Comparison of ENCODE assay signal across 8 cellular contexts in the genomic region with DNA sequence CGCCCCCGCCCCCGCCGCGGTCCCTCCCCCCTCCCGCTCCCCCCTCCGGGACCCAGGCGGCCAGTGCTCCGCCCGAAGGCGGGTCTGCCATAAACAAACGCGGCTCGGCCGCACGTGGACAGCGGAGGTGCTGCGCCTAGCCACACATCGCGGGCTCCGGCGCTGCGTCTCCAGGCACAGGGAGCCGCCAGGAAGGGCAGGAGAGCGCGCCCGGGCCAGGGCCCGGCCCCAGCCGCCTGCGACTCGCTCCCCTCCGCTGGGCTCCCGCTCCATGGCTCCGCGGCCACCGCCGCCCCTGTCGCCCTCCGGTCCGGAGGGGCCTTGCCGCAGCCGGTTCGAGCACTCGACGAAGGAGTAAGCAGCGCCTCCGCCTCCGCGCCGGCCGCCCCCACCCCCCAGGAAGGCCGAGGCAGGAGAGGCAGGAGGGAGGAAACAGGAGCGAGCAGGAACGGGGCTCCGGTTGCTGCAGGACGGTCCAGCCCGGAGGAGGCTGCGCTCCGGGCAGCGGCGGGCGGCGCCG. TPM values are rescaled to one million over a fixed set of nuclear protein-coding genes. Genes with fewer than 3 reads are reported as not detected.
DNase-seq lines count a peak whose midpoint lies in the region; ATAC-seq, FAIRE-seq and TF ChIP-seq lines count a peak whose summit lies in the region.

A gene with protein sequence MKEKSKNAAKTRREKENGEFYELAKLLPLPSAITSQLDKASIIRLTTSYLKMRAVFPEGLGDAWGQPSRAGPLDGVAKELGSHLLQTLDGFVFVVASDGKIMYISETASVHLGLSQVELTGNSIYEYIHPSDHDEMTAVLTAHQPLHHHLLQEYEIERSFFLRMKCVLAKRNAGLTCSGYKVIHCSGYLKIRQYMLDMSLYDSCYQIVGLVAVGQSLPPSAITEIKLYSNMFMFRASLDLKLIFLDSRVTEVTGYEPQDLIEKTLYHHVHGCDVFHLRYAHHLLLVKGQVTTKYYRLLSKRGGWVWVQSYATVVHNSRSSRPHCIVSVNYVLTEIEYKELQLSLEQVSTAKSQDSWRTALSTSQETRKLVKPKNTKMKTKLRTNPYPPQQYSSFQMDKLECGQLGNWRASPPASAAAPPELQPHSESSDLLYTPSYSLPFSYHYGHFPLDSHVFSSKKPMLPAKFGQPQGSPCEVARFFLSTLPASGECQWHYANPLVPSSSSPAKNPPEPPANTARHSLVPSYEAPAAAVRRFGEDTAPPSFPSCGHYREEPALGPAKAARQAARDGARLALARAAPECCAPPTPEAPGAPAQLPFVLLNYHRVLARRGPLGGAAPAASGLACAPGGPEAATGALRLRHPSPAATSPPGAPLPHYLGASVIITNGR (plus strand): TSS at position 90 of the 520 bp plus-strand sequence. CDS start 632 bp downstream, outside the sequence.

- no peak for TF ChIP-seq POLR2A in GM12892 (IDR thresholded peaks at IDR 0.05; ENCODE audit: low read depth, low read length)

- TF ChIP-seq CTCF in coronary artery (IDR thresholded peaks at IDR 0.05): no peak
- TF ChIP-seq CTCF in nephron progenitor cell (IDR thresholded peaks at IDR 0.05): no peak

- H3K4me3 ChIP-seq in coronary artery: peak within 1 kb of the TSS; percentile 73

- H3K4me3 Mint-ChIP-seq in nephron progenitor cell: peak within 1 kb of the TSS; percentile 61

- H3K36me3 Mint-ChIP-seq in nephron progenitor cell (ENCODE audit: low read depth): no peaks in the 10 kb centered on the region

- ATAC-seq in HG02763 (IDR thresholded peaks at IDR 0.05; ENCODE audit: unreplicated experiment) (no peak), GM18858 (IDR thresholded peaks at IDR 0.05; ENCODE audit: unreplicated experiment) (no peak)

- H3K27ac Mint-ChIP-seq in nephron progenitor cell: no peak within 1 kb of the TSS

- FAIRE-seq in GM12892 (lab: Jason Lieb, UNC): no peak

- H3K27me3 Mint-ChIP-seq in nephron progenitor cell (ENCODE audit: low read depth, poor library complexity): peaks cover 99% of the 10 kb centered on the region

- no peaks in the 10 kb centered on the region for H3K9me3 Mint-ChIP-seq in nephron progenitor cell

- DNase-seq in GM12892 (ENCODE audit: insufficient read length) (peak; percentile 22), NCI-H2029 (lab: John Stamatoyannopoulos, UW) (peak; percentile 64), coronary artery (ENCODE audit: low spot score) (no peak), nephron progenitor cell (no peak), iPS-NIHi11 (ENCODE audit: low spot score) (no peak)
- no peak for DNase-seq in activated CD4-positive, alpha-beta T cell treated with anti-CD3 and anti-CD28 coated beads for 4 hours

- H3K4me1 Mint-ChIP-seq in nephron progenitor cell: peaks cover 27% of the 10 kb centered on the region

- no peak within 1 kb of the TSS for H3K27ac ChIP-seq in coronary artery

RNA-seq across cellular contexts. Expression of the gene that starts here (rescaled TPM):
- 0.06 TPM for polyA plus RNA-seq in GM12892 (2012; ENCODE audit: missing spikeins)

Comparison
In these comparisons a context has a peak if more than half of its experiments do, and no peak if none do; other contexts are left out.
1. DNase-seq: peak in GM12892 (single experiment) and NCI-H2029 (single experiment); none in coronary artery (single experiment), nephron progenitor cell (single experiment), iPS-NIHi11 (single experiment) and activated CD4-positive, alpha-beta T cell treated with anti-CD3 and anti-CD28 coated beads for 4 hours (0 of 2).